25 cellular contexts compared by ENCODE assay signal in genomic region chr5:147451125-147451524, GRCh38. TPM values are rescaled to one million over a fixed set of nuclear protein-coding genes. Genes with fewer than 3 reads are reported as not detected.
DNase-seq lines count a peak whose midpoint lies in the region; ATAC-seq and TF ChIP-seq lines count a peak whose summit lies in the region.
"Had no signal": no experiment of that assay in that cellular context is flagged by ENCODE, and none has a peak within 500 bp of the region (broad histone marks: within the 10 kb centered on the region; RNA-seq: fewer than 3 reads in every experiment).

No MANE protein-coding gene starts in this region.

- CTCF ChIA-PET in Caco-2 (lab: Charles Lee), result interaction anchor here (1.1 to 1.5 kb wide), 2 partner anchors 107 to 127 kb away, joined by 3 to 5 read pairs; no protein-coding TSS in a partner anchor

- H3K4me3 Mint-ChIP-seq in Caco-2 (ENCODE audit: unreplicated experiment), result peak overlapping the region; percentile 85
- H3K4me3 Mint-ChIP-seq in neural progenitor cell, result peak overlapping the region; percentile 97
- H3K4me3 Mint-ChIP-seq: activated CD8-positive, alpha-beta T cell treated with anti-CD3 and anti-CD28 coated beads, Interleukin-2, amount 10 ng/mL, durations not matched to agents 7 days and 5 days had no signal

- no peaks in the 10 kb centered on the region for H3K27me3 ChIP-seq in Caco-2 (replicated peaks; ENCODE audit: control insufficient read depth, insufficient read depth, low read length)
- no peaks in the 10 kb centered on the region for H3K27me3 ChIP-seq in gastroesophageal sphincter
- H3K27me3 ChIP-seq in neural progenitor cell, result no peaks in the 10 kb centered on the region
- peaks cover 3% of the 10 kb centered on the region for H3K27me3 ChIP-seq in brain microvascular endothelial cell (replicated peaks)
- H3K27me3 ChIP-seq: breast epithelium, SJSA1 had no signal

- 45 to 70% methylated on average over 2 to 4 of the region's 4 CpGs for WGBS in gastroesophageal sphincter (ENCODE audit: low coverage in 1 of 2), 2 donors

- ATAC-seq in gastroesophageal sphincter (no peak), HG03108 (IDR thresholded peaks at IDR 0.05; ENCODE audit: unreplicated experiment) (no peak)
- ATAC-seq: activated CD8-positive, alpha-beta T cell treated with anti-CD3 and anti-CD28 coated beads, Interleukin-2, amount 10 ng/mL, durations not matched to agents 7 days and 5 days; heart left ventricle; PC-3; right cardiac atrium; stimulated activated naive CD8-positive, alpha-beta T cell treated with anti-CD3 and anti-CD28 coated beads, Interleukin-15, Interleukin-2, amounts not matched to agents 100 U/mL and 50 U/mL, for 24 hours; upper lobe of right lung had no signal

- peaks cover 22% of the 10 kb centered on the region for H3K36me3 Mint-ChIP-seq in Caco-2 (ENCODE audit: insufficient read depth, unreplicated experiment)
- peaks cover 14% of the 10 kb centered on the region for H3K36me3 Mint-ChIP-seq in neural progenitor cell
- H3K36me3 Mint-ChIP-seq: activated naive CD4-positive, alpha-beta T cell treated with anti-CD3 and anti-CD28 coated beads, Interleukin-2, amount 50 U/mL, for 24 hours had no signal

- H3K4me3 ChIP-seq in Caco-2 (ENCODE audit: low read depth, low read length) (no peak overlapping the region), gastroesophageal sphincter (peak overlapping the region; percentile 83 to 91), neural progenitor cell (peak overlapping the region; percentile 97), brain microvascular endothelial cell (ENCODE audit: low read depth, low read length) (no peak overlapping the region)
- H3K4me3 ChIP-seq: SJSA1 had no signal

- H3K9ac ChIP-seq in neural progenitor cell, result no peak overlapping the region

- no peak overlapping the region for H3K27ac Mint-ChIP-seq in Caco-2 (ENCODE audit: unreplicated experiment)
- no peak overlapping the region for H3K27ac Mint-ChIP-seq in neural progenitor cell
- H3K27ac Mint-ChIP-seq: activated CD8-positive, alpha-beta T cell treated with anti-CD3 and anti-CD28 coated beads, Interleukin-2, amount 10 ng/mL, durations not matched to agents 7 days and 5 days; activated naive CD4-positive, alpha-beta T cell treated with anti-CD3 and anti-CD28 coated beads, Interleukin-2, amount 50 U/mL, for 24 hours had no signal

- H3K36me3 ChIP-seq in Caco-2 (ENCODE audit: control insufficient read depth, insufficient read depth, low read length) (no peaks in the 10 kb centered on the region), gastroesophageal sphincter (no peaks in the 10 kb centered on the region), neural progenitor cell (no peaks in the 10 kb centered on the region), brain microvascular endothelial cell (replicated peaks) (no peaks in the 10 kb centered on the region)
- H3K36me3 ChIP-seq: breast epithelium, heart left ventricle, upper lobe of right lung had no signal

- TF ChIP-seq CTCF in Caco-2 (IDR thresholded peaks at IDR 0.05; ENCODE audit: insufficient read depth in 1 of 2, low read depth in 1 of 2, low read length in 1 of 2, severe bottlenecking in 1 of 2, unreplicated experiment in 1 of 2) (no peak), VCaP (conservative IDR thresholded peaks at IDR 0.05) (no peak), gastroesophageal sphincter (IDR thresholded peaks at IDR 0.05) (no peak), neural progenitor cell (IDR thresholded peaks at IDR 0.05) (no peak), brain microvascular endothelial cell (IDR thresholded peaks at IDR 0.05; ENCODE audit: low read depth, low read length, missing control alignments) (no peak)

- peaks cover 73% of the 10 kb centered on the region for H3F3A ChIP-seq in neural progenitor cell (ENCODE audit: low read depth)

- H3K4me2 ChIP-seq in neural progenitor cell, result peak overlapping the region; percentile 89

- H3K27ac ChIP-seq in VCaP, result peak overlapping the region; percentile 77; the same call in 1 of the 2 replicates
- H3K27ac ChIP-seq in gastroesophageal sphincter, result peak overlapping the region; percentile 83 to 98 (median 90)
- peak overlapping the region; percentile 4 for H3K27ac ChIP-seq in neural progenitor cell
- H3K27ac ChIP-seq in brain microvascular endothelial cell, result no peak overlapping the region
- H3K27ac ChIP-seq: HL-60, SJSA1, upper lobe of right lung had no signal

- no peak for DNase-seq in Caco-2
- peak; percentile 39 for DNase-seq in neural progenitor cell (ENCODE audit: low spot score)
- no peak for DNase-seq in stimulated activated CD4-positive, alpha-beta T cell treated with anti-CD3 and anti-CD28 coated beads, Interleukin-4, amount 100 ng/mL, for 4 hours
- no peak for DNase-seq in DMS79 (lab: John Stamatoyannopoulos, UW)
- no peak for DNase-seq in brain microvascular endothelial cell
- DNase-seq: ACHN; activated CD8-positive, alpha-beta T cell treated with anti-CD3 and anti-CD28 coated beads, Interleukin-2, amount 10 ng/mL, durations not matched to agents 7 days and 5 days; activated T-cell treated with anti-CD3 and anti-CD28 coated beads, Interleukin-2, amount 50 U/mL, for 48 hours; dorsolateral prefrontal cortex; GOT3; heart left ventricle; mesenchymal stem cell; NCI-H1930; NCI-H510A; PC-3; right cardiac atrium; stimulated activated naive CD8-positive, alpha-beta T cell treated with anti-CD3 and anti-CD28 coated beads, Interleukin-15, Interleukin-2, amounts not matched to agents 100 U/mL and 50 U/mL, for 24 hours; upper lobe of right lung had no signal

- no peak overlapping the region for H2AFZ ChIP-seq in neural progenitor cell (replicated peaks)

- TF ChIP-seq EP300 in gastroesophageal sphincter (IDR thresholded peaks at IDR 0.05), result no peak

- H3K9me3 Mint-ChIP-seq in Caco-2 (ENCODE audit: unreplicated experiment), result no peaks in the 10 kb centered on the region
- H3K9me3 Mint-ChIP-seq in neural progenitor cell, result no peaks in the 10 kb centered on the region
- H3K9me3 Mint-ChIP-seq: activated naive CD4-positive, alpha-beta T cell treated with anti-CD3 and anti-CD28 coated beads, Interleukin-2, amount 50 U/mL, for 24 hours had no signal

- H3K9me3 ChIP-seq in Caco-2 (no peaks in the 10 kb centered on the region), gastroesophageal sphincter (no peaks in the 10 kb centered on the region), neural progenitor cell (ENCODE audit: low read depth) (no peaks in the 10 kb centered on the region)
- H3K9me3 ChIP-seq: breast epithelium, heart left ventricle, SJSA1, upper lobe of right lung had no signal

- H3K27me3 Mint-ChIP-seq in Caco-2 (ENCODE audit: insufficient read depth, unreplicated experiment) (no peaks in the 10 kb centered on the region), neural progenitor cell (ENCODE audit: insufficient read depth, low read depth) (peaks cover 11% of the 10 kb centered on the region)

- BruUV-seq in Caco-2 (replicated peaks; lab: Mats Ljungman, UMichigan), result no TSS peak

- in situ Hi-C loops in brain microvascular endothelial cell (cut with HindIII; ENCODE audit: low pct_ligation_motif_present, low sequenced_read_pairs), result loop anchor here (25.0 kb wide), 1 partner anchor 111 kb away; no protein-coding TSS in a partner anchor

- H3K79me2 ChIP-seq in neural progenitor cell (ENCODE audit: low read depth), result peaks cover 99% of the 10 kb centered on the region

- H3K4me1 Mint-ChIP-seq in Caco-2 (ENCODE audit: low read depth, unreplicated experiment), result peaks cover 32% of the 10 kb centered on the region
- H3K4me1 Mint-ChIP-seq in neural progenitor cell, result peaks cover 59% of the 10 kb centered on the region

- peaks cover 70% of the 10 kb centered on the region for H4K20me1 ChIP-seq in neural progenitor cell (ENCODE audit: low read depth)

- H3K4me1 ChIP-seq in Caco-2, result peaks cover 40% of the 10 kb centered on the region
- peaks cover 5 to 79% (median 19%) of the 10 kb centered on the region in 3 donors for H3K4me1 ChIP-seq in gastroesophageal sphincter
- H3K4me1 ChIP-seq in neural progenitor cell, result peaks cover 72% of the 10 kb centered on the region

- intact Hi-C loops in Caco-2 (cut with micrococcal nuclease; ENCODE audit: unreplicated experiment), result no loop called here

- POLR2A ChIA-PET in Caco-2 (lab: Charles Lee), result no interaction called here

- TF ChIP-seq POLR2A in gastroesophageal sphincter (IDR thresholded peaks at IDR 0.05), result no peak

RNA-seq across cellular contexts. Expression of gene DPYSL3, which starts 58.7 kb away (rescaled TPM):
- total RNA-seq in Caco-2 (2022) (106 and 109 TPM in 2 replicates), gastroesophageal sphincter (100 to 1,000 TPM; 175 to 475 (median 290) TPM), neural progenitor cell (ENCODE audit: low replicate concordance) (414 and 462 TPM in 2 replicates)

Comparison
In these comparisons a context has a peak if more than half of its experiments do, and no peak if none do; other contexts are left out.
1. H3K4me3 ChIP-seq: peak in gastroesophageal sphincter (2 of 2) and neural progenitor cell (single experiment); none in Caco-2 (single experiment) and brain microvascular endothelial cell (single experiment).